ENCODE assay signal across 9 cellular contexts in genomic region chr4:102823464-102823863, GRCh38. TPM values are rescaled to one million over a fixed set of nuclear protein-coding genes. Genes with fewer than 3 reads are reported as not detected.
DNase-seq lines count a peak whose midpoint lies in the region; ATAC-seq and TF ChIP-seq lines count a peak whose summit lies in the region.
"Had no signal": no experiment of that assay in that cellular context is flagged by ENCODE, and none has a peak within 500 bp of the region (broad histone marks: within the 10 kb centered on the region; RNA-seq: fewer than 3 reads in every experiment).

No MANE protein-coding gene starts in this region.

- peak overlapping the region; percentile 27; the same call in 1 of the 2 replicates for H3K27ac Mint-ChIP-seq in HFFc6

- H3K4me1 ChIP-seq in colonic mucosa = peaks cover 12% of the 10 kb centered on the region

- no peaks in the 10 kb centered on the region for H3K36me3 ChIP-seq in colonic mucosa
- H3K36me3 ChIP-seq in neural cell (ENCODE audit: insufficient read depth, low read length) = no peaks in the 10 kb centered on the region

- TF ChIP-seq CTCF in AG04449 (IDR thresholded peaks at IDR 0.05; ENCODE audit: insufficient read depth, low read length, missing control alignments) = no peak
- no peak for TF ChIP-seq CTCF in HFFc6 (IDR thresholded peaks at IDR 0.05)
- no peak for TF ChIP-seq CTCF in colonic mucosa (IDR thresholded peaks at IDR 0.05)
- no peak for TF ChIP-seq CTCF in neural cell (IDR thresholded peaks at IDR 0.05; ENCODE audit: poor library complexity, severe bottlenecking)

- H3K36me3 Mint-ChIP-seq in HFFc6 (ENCODE audit: low read depth) = peaks cover 33% of the 10 kb centered on the region

- intact Hi-C loops in colonic mucosa (cut with DNase I) = loop anchor here (10.0 kb wide), 1 partner anchor 389 kb away; no protein-coding TSS in a partner anchor

- DNase-seq in AG04449 (ENCODE audit: low read depth, low spot score) (no peak), HFFc6 (no peak), colonic mucosa (no peak), HuH-7 (ENCODE audit: low spot score) (no peak), NOMO-1 treated with DMSO at 0.1 percent for 48 hours (lab: John Stamatoyannopoulos, UW; ENCODE audit: unreplicated experiment) (no peak), NCI-H2227 treated with DMSO at 0.1 percent for 48 hours (lab: John Stamatoyannopoulos, UW) (no peak)
- DNase-seq: stimulated activated CD8-positive, alpha-beta memory T cell treated with anti-CD3 and anti-CD28 coated beads, Interleukin-4, amount 100 ng/mL, for 48 hours had no signal

- no peak overlapping the region for H3K4me3 Mint-ChIP-seq in HFFc6

- H3K27me3 ChIP-seq in colonic mucosa (no peaks in the 10 kb centered on the region), neural cell (ENCODE audit: insufficient read depth, low read depth, low read length) (no peaks in the 10 kb centered on the region)

- H3K9ac ChIP-seq in colonic mucosa (ENCODE audit: low read depth in 2 of 2, low read length in 2 of 2) (peak overlapping the region in 1 of 2 donors; percentile 48), neural cell (ENCODE audit: low read length) (no peak overlapping the region)

- no peaks in the 10 kb centered on the region for H3K9me2 ChIP-seq in neural cell (ENCODE audit: insufficient read depth, low read length)

- no peak overlapping the region for H3K27ac ChIP-seq in colonic mucosa
- H3K27ac ChIP-seq in neural cell (ENCODE audit: low read length) = no peak overlapping the region

- TF ChIP-seq EP300 in neural cell (conservative IDR thresholded peaks at IDR 0.05; ENCODE audit: poor library complexity, severe bottlenecking) = no peak

- no peaks in the 10 kb centered on the region for H3K27me3 Mint-ChIP-seq in HFFc6 (ENCODE audit: insufficient read depth)

- no peak for TF ChIP-seq RAD21 in neural cell (conservative IDR thresholded peaks at IDR 0.05)

- H4K20me1 ChIP-seq in neural cell (ENCODE audit: insufficient read depth) = peaks cover 27% of the 10 kb centered on the region

- peaks cover 58% of the 10 kb centered on the region for H3K4me1 Mint-ChIP-seq in HFFc6 (ENCODE audit: low read depth)

- H3F3A ChIP-seq in neural cell (ENCODE audit: insufficient read depth, low read length, poor library complexity, severe bottlenecking) = peaks cover 9% of the 10 kb centered on the region

- no peaks in the 10 kb centered on the region for H3K9me3 Mint-ChIP-seq in HFFc6

- POLR2A ChIA-PET in AG04449 (lab: Yijun Ruan, JAX) = interaction anchor here (0.7 to 1.2 kb wide), 4 partner anchors 11 to 62 kb away, joined by 3 to 4 read pairs (median 3); partner anchors contain the start of gene CISD2

- H3K4me3 ChIP-seq in AG04449 (ENCODE audit: low read depth, low read length) (peak overlapping the region; percentile 86), colonic mucosa (peak overlapping the region; percentile 82), neural cell (ENCODE audit: low read length) (peak overlapping the region; percentile 90)

- H3K9me3 ChIP-seq in colonic mucosa (no peaks in the 10 kb centered on the region), neural cell (ENCODE audit: low read length) (no peaks in the 10 kb centered on the region)

- no peak for ATAC-seq in HG02678 (IDR thresholded peaks at IDR 0.05; ENCODE audit: unreplicated experiment)

- CTCF ChIA-PET in AG04449 (lab: Yijun Ruan, JAX) = interaction anchor here (0.7 to 3.4 kb wide), 5 partner anchors 12 to 272 kb away, joined by 3 to 10 read pairs (median 4); no protein-coding TSS in a partner anchor

- H2AFZ ChIP-seq in neural cell (ENCODE audit: low read depth, low read length) = no peak overlapping the region

- H3K4me2 ChIP-seq in neural cell (ENCODE audit: low read length) = peak overlapping the region; percentile 58

- peaks cover 83% of the 10 kb centered on the region for H3K79me2 ChIP-seq in neural cell (replicated peaks; ENCODE audit: insufficient read depth, low read length)

TF ChIP-seq in neural cell, 6 proteins besides CTCF, POLR2A, EP300 and RAD21:
- TF ChIP-seq EZH2 (IDR thresholded peaks at IDR 0.05; ENCODE audit: borderline replicate concordance, insufficient read depth, low read length, poor library complexity, severe bottlenecking) (no peak), POLR2AphosphoS5 (IDR thresholded peaks at IDR 0.05) (no peak), MXI1 (conservative IDR thresholded peaks at IDR 0.05; ENCODE audit: poor library complexity, severe bottlenecking) (no peak), REST (IDR thresholded peaks at IDR 0.05; ENCODE audit: borderline replicate concordance) (no peak), SMC3 (conservative IDR thresholded peaks at IDR 0.05; ENCODE audit: poor library complexity) (no peak), TAF1 (IDR thresholded peaks at IDR 0.05; ENCODE audit: low read depth) (no peak)

RNA-seq across cellular contexts. Expression of gene UBE2D3, which starts 3.9 kb away (rescaled TPM):
- total RNA-seq in HFFc6 (2021; fragmentation: NEBNext Ultra II Directional; extraction: Animal tissue kit (Norgen Biotek cat#: 25700)) = 100 to 1,000 TPM; 325 to 396 (median 359) TPM
- 100 to 1,000 TPM; 290 to 346 TPM for total RNA-seq in colonic mucosa
- polyA plus RNA-seq in neural cell = 352 and 373 TPM in 2 replicates
- polyA minus RNA-seq in neural cell = 354 and 368 TPM in 2 replicates

RNA-seq across cellular contexts. Expression of gene CISD2, which starts 45.3 kb away (rescaled TPM):
- total RNA-seq in HFFc6 (2021; fragmentation: NEBNext Ultra II Directional; extraction: Animal tissue kit (Norgen Biotek cat#: 25700)) = 10 to 100 TPM; 29.7 to 38.8 (median 34.4) TPM
- total RNA-seq in colonic mucosa = 10 to 100 TPM; 30.7 to 41.5 TPM
- polyA plus RNA-seq in neural cell = 89.4 and 102 TPM in 2 replicates
- polyA minus RNA-seq in neural cell = 52.3 and 54.2 TPM in 2 replicates
